ENCODE assay signal across 12 cellular contexts in genomic region chr5:126624534-126624933, GRCh38. TPM values are rescaled to one million over a fixed set of nuclear protein-coding genes. Genes with fewer than 3 reads are reported as not detected.
DNase-seq lines count a peak whose midpoint lies in the region; ATAC-seq and TF ChIP-seq lines count a peak whose summit lies in the region.
"Had no signal": no experiment of that assay in that cellular context is flagged by ENCODE, and none has a peak within 500 bp of the region (broad histone marks: within the 10 kb centered on the region; RNA-seq: fewer than 3 reads in every experiment).

No MANE protein-coding gene starts in this region.

- H3K79me2 ChIP-seq in neural progenitor cell (ENCODE audit: low read depth), result peaks cover 12% of the 10 kb centered on the region

- ATAC-seq in foreskin keratinocyte (peak; percentile 49), GM21528 (IDR thresholded peaks at IDR 0.05; ENCODE audit: low FRiP score, unreplicated experiment) (no peak), HG02981 (IDR thresholded peaks at IDR 0.05; ENCODE audit: unreplicated experiment) (no peak)

- TF ChIP-seq CTCF in foreskin keratinocyte (conservative IDR thresholded peaks at IDR 0.05), result no peak
- no peak for TF ChIP-seq CTCF in neural progenitor cell (IDR thresholded peaks at IDR 0.05)

- no peak overlapping the region for H3K4me2 ChIP-seq in neural progenitor cell

- H3K27ac Mint-ChIP-seq in activated CD4-positive, alpha-beta memory T cell treated with anti-CD3 and anti-CD28 coated beads for 36 hours, result peak overlapping the region; percentile 76
- no peak overlapping the region for H3K27ac Mint-ChIP-seq in neural progenitor cell
- H3K27ac Mint-ChIP-seq: activated CD4-positive, alpha-beta T cell treated with anti-CD3 and anti-CD28 coated beads, Interleukin-2, amount 10 ng/mL, durations not matched to agents 7 days and 5 days had no signal

- H3K36me3 Mint-ChIP-seq in activated CD4-positive, alpha-beta memory T cell treated with anti-CD3 and anti-CD28 coated beads for 36 hours, result peaks cover 14% of the 10 kb centered on the region
- peaks cover 12% of the 10 kb centered on the region for H3K36me3 Mint-ChIP-seq in neural progenitor cell

- H3K27ac ChIP-seq in foreskin keratinocyte, result peak overlapping the region; percentile 17
- no peak overlapping the region for H3K27ac ChIP-seq in neural progenitor cell
- H3K27ac ChIP-seq: colonic mucosa had no signal

- H4K20me1 ChIP-seq in neural progenitor cell (ENCODE audit: low read depth), result no peaks in the 10 kb centered on the region

- DNase-seq in AG08396 (ENCODE audit: low spot score) (peak; percentile 78), HS-5 (ENCODE audit: low read depth) (peak; percentile 84), foreskin keratinocyte (peak; percentile 23 to 48), neural progenitor cell (ENCODE audit: low spot score) (no peak)
- peak; percentile 43 for DNase-seq in activated CD4-positive, alpha-beta memory T cell treated with anti-CD3 and anti-CD28 coated beads for 36 hours
- no peak for DNase-seq in activated effector memory CD4-positive, alpha-beta T cell treated with Interleukin-2 at 50 U/mL for 16 hours
- DNase-seq: activated CD4-positive, alpha-beta T cell treated with anti-CD3 and anti-CD28 coated beads, Interleukin-2, amount 10 ng/mL, durations not matched to agents 7 days and 5 days; colonic mucosa; NCI-H510A treated with DMSO at 0.1 percent for 48 hours had no signal

- CTCF ChIA-PET in activated CD4-positive, alpha-beta memory T cell treated with anti-CD3 and anti-CD28 coated beads for 36 hours (lab: Charles Lee), result interaction anchor here (1.9 kb wide), 1 partner anchor 23 kb away, joined by 6 read pairs; the partner anchor contains the start of gene PHAX

- H3K9me3 Mint-ChIP-seq in activated CD4-positive, alpha-beta memory T cell treated with anti-CD3 and anti-CD28 coated beads for 36 hours, result no peaks in the 10 kb centered on the region
- no peaks in the 10 kb centered on the region for H3K9me3 Mint-ChIP-seq in neural progenitor cell
- H3K9me3 Mint-ChIP-seq: activated CD4-positive, alpha-beta T cell treated with anti-CD3 and anti-CD28 coated beads, Interleukin-2, amount 10 ng/mL, durations not matched to agents 7 days and 5 days had no signal

- peaks cover 12% of the 10 kb centered on the region for H3F3A ChIP-seq in neural progenitor cell (ENCODE audit: low read depth)

- POLR2A ChIA-PET in activated CD4-positive, alpha-beta memory T cell treated with anti-CD3 and anti-CD28 coated beads for 36 hours (lab: Charles Lee), result no interaction called here

- no peaks in the 10 kb centered on the region for H3K27me3 Mint-ChIP-seq in activated CD4-positive, alpha-beta memory T cell treated with anti-CD3 and anti-CD28 coated beads for 36 hours
- H3K27me3 Mint-ChIP-seq in neural progenitor cell (ENCODE audit: insufficient read depth, low read depth), result peaks cover 2% of the 10 kb centered on the region
- H3K27me3 Mint-ChIP-seq: activated CD4-positive, alpha-beta T cell treated with anti-CD3 and anti-CD28 coated beads, Interleukin-2, amount 10 ng/mL, durations not matched to agents 7 days and 5 days had no signal

- H3K4me3 Mint-ChIP-seq in activated CD4-positive, alpha-beta memory T cell treated with anti-CD3 and anti-CD28 coated beads for 36 hours, result no peak overlapping the region
- H3K4me3 Mint-ChIP-seq in neural progenitor cell, result no peak overlapping the region
- H3K4me3 Mint-ChIP-seq: activated CD4-positive, alpha-beta T cell treated with anti-CD3 and anti-CD28 coated beads, Interleukin-2, amount 10 ng/mL, durations not matched to agents 7 days and 5 days had no signal

- H3K27me3 ChIP-seq in foreskin keratinocyte (no peaks in the 10 kb centered on the region), neural progenitor cell (no peaks in the 10 kb centered on the region)
- H3K27me3 ChIP-seq: colonic mucosa had no signal

- intact Hi-C loops in activated CD4-positive, alpha-beta memory T cell treated with anti-CD3 and anti-CD28 coated beads for 36 hours (cut with micrococcal nuclease), result no loop called here

- no peak overlapping the region for H2AFZ ChIP-seq in neural progenitor cell (replicated peaks)

- H3K4me1 Mint-ChIP-seq in activated CD4-positive, alpha-beta memory T cell treated with anti-CD3 and anti-CD28 coated beads for 36 hours (ENCODE audit: low read depth), result peaks cover 10% of the 10 kb centered on the region
- H3K4me1 Mint-ChIP-seq in neural progenitor cell, result no peaks in the 10 kb centered on the region

- H3K4me3 ChIP-seq in neural progenitor cell, result no peak overlapping the region
- H3K4me3 ChIP-seq: colonic mucosa, lung had no signal

- peaks cover 22% of the 10 kb centered on the region for H3K36me3 ChIP-seq in neural progenitor cell
- H3K36me3 ChIP-seq: colonic mucosa had no signal

- no peaks in the 10 kb centered on the region for H3K9me3 ChIP-seq in neural progenitor cell (ENCODE audit: low read depth)
- H3K9me3 ChIP-seq: colonic mucosa had no signal

- peaks cover 22% of the 10 kb centered on the region for H3K4me1 ChIP-seq in foreskin keratinocyte
- no peaks in the 10 kb centered on the region for H3K4me1 ChIP-seq in neural progenitor cell
- H3K4me1 ChIP-seq: colonic mucosa had no signal

- H3K9ac ChIP-seq in neural progenitor cell, result no peak overlapping the region

RNA-seq across cellular contexts. Expression of gene PHAX, which starts 23.8 kb away (rescaled TPM):
- total RNA-seq in activated CD4-positive, alpha-beta memory T cell treated with anti-CD3 and anti-CD28 coated beads for 36 hours, result 10 to 100 TPM; 40.7 to 43.2 TPM
- total RNA-seq in foreskin keratinocyte (60.7 and 64.6 TPM in 2 replicates), neural progenitor cell (ENCODE audit: low replicate concordance) (54.5 and 86.8 TPM in 2 replicates)
- 25.3 and 29.4 TPM in 2 replicates for polyA plus RNA-seq in foreskin keratinocyte

RNA-seq across cellular contexts. Expression of gene ALDH7A1, which starts 29.5 kb away (rescaled TPM):
- total RNA-seq in activated CD4-positive, alpha-beta memory T cell treated with anti-CD3 and anti-CD28 coated beads for 36 hours, result 1 to 10 TPM; 5.3 to 5.7 TPM
- total RNA-seq in foreskin keratinocyte (111 and 126 TPM in 2 replicates), neural progenitor cell (ENCODE audit: low replicate concordance) (112 and 128 TPM in 2 replicates)
- polyA plus RNA-seq in foreskin keratinocyte, result 112 and 123 TPM in 2 replicates

Comparison
In these comparisons a context has a peak if more than half of its experiments do, and no peak if none do; other contexts are left out.
1. DNase-seq: peak in AG08396 (single experiment), HS-5 (single experiment), activated CD4-positive, alpha-beta memory T cell treated with anti-CD3 and anti-CD28 coated beads for 36 hours (single experiment) and foreskin keratinocyte (2 of 2); none in neural progenitor cell (single experiment) and activated effector memory CD4-positive, alpha-beta T cell treated with Interleukin-2 at 50 U/mL for 16 hours (single experiment).
2. RNA of gene ALDH7A1, which starts 29.5 kb away (total RNA-seq): 112 to 128 TPM in neural progenitor cell and 111 to 126 TPM in foreskin keratinocyte; 5.3 to 5.7 TPM in activated CD4-positive, alpha-beta memory T cell treated with anti-CD3 and anti-CD28 coated beads for 36 hours; every median in the first group is over 10 times any median in the second.